1 cellular context compared by ENCODE assay signal in genomic region chr3:52210550-52211046, GRCh38.
TF ChIP-seq lines count a peak whose summit lies in the region.

No MANE protein-coding gene starts in this region.

TF ChIP-seq in K562, 482 proteins besides CTCF, POLR2A, EP300 and RAD21 (continued from another document):
- no peak for TF ChIP-seq ARID4B (CRISPR knock-in tag; IDR thresholded peaks at IDR 0.05)
